30 cellular contexts compared by ENCODE assay signal in genomic region chr9:75417471-75417870, GRCh38.
"Had no signal": no experiment of that assay in that cellular context is flagged by ENCODE, and none has a peak within 500 bp of the region (broad histone marks: within the 10 kb centered on the region; RNA-seq: fewer than 3 reads in every experiment).

No MANE protein-coding gene starts in this region.

- H2AFZ ChIP-seq: parathyroid adenoma had no signal

- H3K9ac ChIP-seq: parathyroid adenoma had no signal

- H3K4me1 Mint-ChIP-seq: natural killer cell; neural crest cell; stimulated activated effector memory CD8-positive, alpha-beta T cell treated with anti-CD3 and anti-CD28 coated beads, Interleukin-12 subunit alpha, Interleukin-12 subunit beta, amount 100 ng/mL, for 72 hours; stimulated activated naive CD8-positive, alpha-beta T cell treated with anti-CD3 and anti-CD28 coated beads, Interleukin-15, amount 100 ng/mL, for 72 hours had no signal

- ATAC-seq: naive thymus-derived CD4-positive, alpha-beta T cell; natural killer cell; psoas muscle; right cardiac atrium; right lobe of liver; stimulated activated effector memory CD8-positive, alpha-beta T cell treated with anti-CD3 and anti-CD28 coated beads, Interleukin-12 subunit alpha, Interleukin-12 subunit beta, amount 100 ng/mL, for 72 hours; stimulated activated naive CD8-positive, alpha-beta T cell treated with anti-CD3 and anti-CD28 coated beads, Interleukin-15, amount 100 ng/mL, for 72 hours; stimulated activated naive CD8-positive, alpha-beta T cell treated with anti-CD3 and anti-CD28 coated beads, Interleukin-15, Interleukin-2, amounts not matched to agents 100 U/mL and 50 U/mL, for 24 hours; upper lobe of right lung had no signal

- H3K27me3 ChIP-seq: ovary, right lobe of liver, sigmoid colon, suprapubic skin, testis, tibial artery, transverse colon, upper lobe of right lung, uterus had no signal

- FAIRE-seq: small intestine had no signal

- DNase-seq: naive thymus-derived CD4-positive, alpha-beta T cell; natural killer cell; occipital lobe; ovary; posterior cingulate gyrus; psoas muscle; right cardiac atrium; right lobe of liver; sigmoid colon; small intestine; stimulated activated CD4-positive, alpha-beta T cell treated with anti-CD3 and anti-CD28 coated beads, Interleukin-15, amount 100 ng/mL, for 24 hours; stimulated activated CD4-positive, alpha-beta T cell treated with anti-CD3 and anti-CD28 coated beads, Interleukin-2, amount 100 ng/mL, for 24 hours; stimulated activated CD4-positive, alpha-beta T cell treated with anti-CD3 and anti-CD28 coated beads, Interleukin-2, amount 100 ng/mL, for 48 hours; stimulated activated CD4-positive, alpha-beta T cell treated with anti-CD3 and anti-CD28 coated beads, Interleukin-4, amount 100 ng/mL, for 24 hours; stimulated activated naive CD4-positive, alpha-beta T cell; stimulated activated naive CD8-positive, alpha-beta T cell treated with anti-CD3 and anti-CD28 coated beads, Interleukin-15, amount 100 ng/mL, for 72 hours; stimulated activated naive CD8-positive, alpha-beta T cell treated with anti-CD3 and anti-CD28 coated beads, Interleukin-15, Interleukin-2, amounts not matched to agents 100 U/mL and 50 U/mL, for 24 hours; substantia nigra; testis; tibial artery; transverse colon; upper lobe of right lung; uterus had no signal

- H3K9me3 ChIP-seq: ovary, psoas muscle, right lobe of liver, sigmoid colon, suprapubic skin, testis, tibial artery, transverse colon, upper lobe of right lung, uterus had no signal

- H3K27ac ChIP-seq: ovary, parathyroid adenoma, psoas muscle, right lobe of liver, sigmoid colon, suprapubic skin, testis, tibial artery, transverse colon, upper lobe of right lung, uterus had no signal

- H3K4me3 Mint-ChIP-seq: naive thymus-derived CD4-positive, alpha-beta T cell; natural killer cell; nephron; neural crest cell; stimulated activated effector memory CD8-positive, alpha-beta T cell treated with anti-CD3 and anti-CD28 coated beads, Interleukin-12 subunit alpha, Interleukin-12 subunit beta, amount 100 ng/mL, for 72 hours; stimulated activated naive CD8-positive, alpha-beta T cell treated with anti-CD3 and anti-CD28 coated beads, Interleukin-15, amount 100 ng/mL, for 72 hours; type B pancreatic cell had no signal

- H3K9me3 Mint-ChIP-seq: nephron; neural crest cell; stimulated activated naive CD8-positive, alpha-beta T cell treated with anti-CD3 and anti-CD28 coated beads, Interleukin-15, amount 100 ng/mL, for 72 hours; type B pancreatic cell had no signal

- H3K4me3 ChIP-seq: ovary, psoas muscle, right lobe of liver, sigmoid colon, suprapubic skin, testis, tibial artery, transverse colon, upper lobe of right lung, uterus had no signal

- H3K4me1 ChIP-seq: parathyroid adenoma, psoas muscle, right lobe of liver, sigmoid colon, testis, transverse colon, upper lobe of right lung had no signal

- H3K27ac Mint-ChIP-seq: naive thymus-derived CD4-positive, alpha-beta T cell; natural killer cell; nephron; progenitor cell of endocrine pancreas; stimulated activated effector memory CD8-positive, alpha-beta T cell treated with anti-CD3 and anti-CD28 coated beads, Interleukin-12 subunit alpha, Interleukin-12 subunit beta, amount 100 ng/mL, for 72 hours; stimulated activated naive CD8-positive, alpha-beta T cell treated with anti-CD3 and anti-CD28 coated beads, Interleukin-15, amount 100 ng/mL, for 72 hours; type B pancreatic cell had no signal

- H3K36me3 ChIP-seq: ovary, right lobe of liver, sigmoid colon, suprapubic skin, tibial artery, transverse colon, upper lobe of right lung, uterus had no signal

- H3K79me2 ChIP-seq: parathyroid adenoma had no signal

- H3K36me3 Mint-ChIP-seq: naive thymus-derived CD4-positive, alpha-beta T cell; natural killer cell; stimulated activated effector memory CD8-positive, alpha-beta T cell treated with anti-CD3 and anti-CD28 coated beads, Interleukin-12 subunit alpha, Interleukin-12 subunit beta, amount 100 ng/mL, for 72 hours; type B pancreatic cell had no signal

- H3K27me3 Mint-ChIP-seq: stimulated activated naive CD8-positive, alpha-beta T cell treated with anti-CD3 and anti-CD28 coated beads, Interleukin-15, amount 100 ng/mL, for 72 hours had no signal
